Comparison of ENCODE assay signal across 1 cellular context in genomic region chr2:12867888-12868287, GRCh38.
TF ChIP-seq lines count a peak whose summit lies in the region.

No MANE protein-coding gene starts in this region.

TF ChIP-seq in IMR-90, 13 proteins besides CTCF, POLR2A, EP300 and RAD21 (continued from another document):
- TF ChIP-seq ELK1 (IDR thresholded peaks at IDR 0.05; ENCODE audit: borderline replicate concordance, low read depth, low read length) (no peak), BHLHE40 (IDR thresholded peaks at IDR 0.05; ENCODE audit: low read depth, low read length) (no peak)
